In the genomic region with DNA sequence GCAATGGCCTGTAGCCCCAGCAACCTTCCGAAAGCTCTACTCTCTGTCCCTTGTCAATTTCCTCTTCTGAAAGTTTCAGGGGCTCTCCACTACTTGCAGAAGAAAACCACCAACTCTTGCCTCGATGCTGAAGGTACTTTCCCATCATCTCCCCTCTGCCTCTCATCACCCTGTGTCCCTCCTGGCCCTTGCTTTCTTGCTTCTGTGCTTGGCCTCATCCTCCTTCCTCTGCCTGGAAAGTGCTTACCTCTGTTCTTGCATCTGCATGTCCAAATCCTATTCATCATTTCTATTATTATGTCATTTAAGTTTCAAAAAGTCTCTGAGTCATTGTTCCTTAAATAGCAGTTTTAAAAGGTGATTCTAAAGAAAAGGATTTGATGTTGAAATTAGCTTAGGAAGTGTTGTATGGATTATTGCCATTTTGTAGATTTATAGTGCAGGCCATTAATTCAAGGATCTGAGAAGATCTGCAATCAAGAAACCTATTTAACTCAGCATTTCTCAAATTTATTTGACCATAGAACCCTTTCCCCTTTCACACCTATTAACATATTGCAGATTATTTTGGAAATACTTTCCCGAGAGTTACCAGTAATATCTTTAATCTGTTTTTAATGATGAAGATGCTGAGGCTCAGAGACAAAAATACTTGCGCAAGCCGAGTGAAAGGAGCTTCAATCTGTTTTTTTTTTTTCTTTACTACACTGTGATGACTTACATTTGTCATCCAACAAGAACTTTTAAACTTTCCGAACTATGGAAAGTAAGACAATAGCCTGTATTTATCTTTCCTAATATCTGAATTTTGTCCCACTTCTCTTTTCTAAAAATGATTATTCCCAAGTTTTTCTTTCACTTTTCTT, we compare ENCODE assay signal across 10 cellular contexts. TPM values are rescaled to one million over a fixed set of nuclear protein-coding genes. Genes with fewer than 3 reads are reported as not detected.
DNase-seq lines count a peak whose midpoint lies in the region; ATAC-seq lines count a peak whose summit lies in the region.
"Had no signal": no experiment of that assay in that cellular context is flagged by ENCODE, and none has a peak within 500 bp of the region (broad histone marks: within the 10 kb centered on the region; RNA-seq: fewer than 3 reads in every experiment).

No MANE protein-coding gene starts in this region.

- DNase-seq in cerebellar cortex (ENCODE audit: low spot score): no peak
- no peak for DNase-seq in DMS53 treated with DMSO at 0.1 percent for 48 hours (lab: John Stamatoyannopoulos, UW; ENCODE audit: unreplicated experiment)
- DNase-seq in SW480 (ENCODE audit: low spot score): no peak
- DNase-seq in iPS-NIHi7 (ENCODE audit: extremely low spot score): no peak
- DNase-seq: DMS153 had no signal

- peak overlapping the region; percentile 58 to 59 for H3K27ac ChIP-seq in esophagus (ENCODE audit: low read depth in 2 of 2, low read length in 1 of 2)
- H3K27ac ChIP-seq: parathyroid adenoma had no signal

- H3K27me3 ChIP-seq in esophagus (ENCODE audit: control insufficient read depth in 1 of 2, insufficient read depth in 2 of 2, low read length in 2 of 2): no peaks in the 10 kb centered on the region

- no peak overlapping the region for H3K4me3 ChIP-seq in esophagus (ENCODE audit: low read depth in 1 of 2, low read length in 2 of 2)

- H3K4me1 ChIP-seq in esophagus (ENCODE audit: control insufficient read depth in 2 of 2, insufficient read depth in 2 of 2, low read length in 1 of 2): no peaks in the 10 kb centered on the region
- H3K4me1 ChIP-seq: parathyroid adenoma had no signal

- H3K36me3 ChIP-seq in esophagus (ENCODE audit: control insufficient read depth in 2 of 2, insufficient read depth in 2 of 2, low read length in 1 of 2): no peaks in the 10 kb centered on the region

- ATAC-seq in GM18519 (IDR thresholded peaks at IDR 0.05; ENCODE audit: low FRiP score, unreplicated experiment): peak; percentile 95
- ATAC-seq in GM21515 (IDR thresholded peaks at IDR 0.05; ENCODE audit: unreplicated experiment): peak; percentile 92
- peak; percentile 70 for ATAC-seq in HG03139 (IDR thresholded peaks at IDR 0.05; ENCODE audit: unreplicated experiment)

- no peaks in the 10 kb centered on the region for H3K9me3 ChIP-seq in esophagus (ENCODE audit: control insufficient read depth in 2 of 2, insufficient read depth in 1 of 2, low read depth in 1 of 2, low read length in 1 of 2)

- 36 to 61% methylated on average over 6 of the region's 6 CpGs for WGBS in esophagus, 2 donors

RNA-seq across cellular contexts. Expression of a gene that starts 22.3 kb away (rescaled TPM):
- under 1 TPM; 0.02 to 0.18 TPM for polyA plus RNA-seq in esophagus
